In genomic region chr2:136765256-136765735, GRCh38 we compare ENCODE assay signal across 9 cellular contexts. TPM values are rescaled to one million over a fixed set of nuclear protein-coding genes. Genes with fewer than 3 reads are reported as not detected.
DNase-seq lines count a peak whose midpoint lies in the region; ATAC-seq, FAIRE-seq and TF ChIP-seq lines count a peak whose summit lies in the region.
"Had no signal": no experiment of that assay in that cellular context is flagged by ENCODE, and none has a peak within 500 bp of the region (broad histone marks: within the 10 kb centered on the region; RNA-seq: fewer than 3 reads in every experiment).

Gene THSD7B, plus strand, starts transcription at chr2:136765545. Its CDS starts 116,634 bp downstream, at chr2:136882179.

- no peaks in the 10 kb centered on the region for H3K36me3 Mint-ChIP-seq in astrocyte (ENCODE audit: low read depth, unreplicated experiment)

- H4K20me1 ChIP-seq in astrocyte (ENCODE audit: insufficient read depth, low read length), result no peaks in the 10 kb centered on the region
- H4K20me1 ChIP-seq: BLaER1 treated with 17β-estradiol and CSF1 and Interleukin-3, amounts not matched to agents 10 nM and 100 nM had no signal

- no peak within 1 kb of the TSS for H3K9ac ChIP-seq in astrocyte (ENCODE audit: low read length)
- H3K9ac ChIP-seq: BLaER1 treated with 17β-estradiol and CSF1 and Interleukin-3, amounts not matched to agents 10 nM and 100 nM had no signal

- no peaks in the 10 kb centered on the region for H3K4me1 ChIP-seq in astrocyte (ENCODE audit: insufficient read depth, low read length)
- H3K4me1 ChIP-seq: BLaER1 treated with 17β-estradiol and CSF1 and Interleukin-3, amounts not matched to agents 10 nM and 100 nM had no signal

- peak within 1 kb of the TSS; percentile 23 for H3K4me3 ChIP-seq in astrocyte (ENCODE audit: insufficient read depth, low read depth, low read length)
- peak within 1 kb of the TSS; percentile 51 for H3K4me3 ChIP-seq in kidney epithelial cell (ENCODE audit: low read depth, low read length)
- H3K4me3 ChIP-seq: BLaER1 treated with 17β-estradiol and CSF1 and Interleukin-3, amounts not matched to agents 10 nM and 100 nM had no signal

- H3K79me2 ChIP-seq in astrocyte (ENCODE audit: insufficient read depth, low read length), result no peaks in the 10 kb centered on the region

- peak within 1 kb of the TSS; percentile 86 for H3K4me3 Mint-ChIP-seq in astrocyte (ENCODE audit: unreplicated experiment)

- TF ChIP-seq CTCF in astrocyte (IDR thresholded peaks at IDR 0.05; ENCODE audit: insufficient read depth, low read depth, low read length) (no peak), kidney epithelial cell (IDR thresholded peaks at IDR 0.05; ENCODE audit: insufficient read depth, low read length, poor library complexity, severe bottlenecking) (peak; percentile 8)

- H3K9me3 Mint-ChIP-seq in astrocyte (ENCODE audit: unreplicated experiment), result no peaks in the 10 kb centered on the region

- H3K36me3 ChIP-seq in astrocyte (ENCODE audit: insufficient read depth, low read length) (no peaks in the 10 kb centered on the region), kidney epithelial cell (ENCODE audit: control insufficient read depth, insufficient read depth, low read length) (no peaks in the 10 kb centered on the region)
- H3K36me3 ChIP-seq: BLaER1 treated with 17β-estradiol and CSF1 and Interleukin-3, amounts not matched to agents 10 nM and 100 nM had no signal

- H3K4me2 ChIP-seq in astrocyte (ENCODE audit: low read length), result peak within 1 kb of the TSS; percentile 78
- H3K4me2 ChIP-seq: BLaER1 treated with 17β-estradiol and CSF1 and Interleukin-3, amounts not matched to agents 10 nM and 100 nM had no signal

- peaks cover 2% of the 10 kb centered on the region for H3K4me1 Mint-ChIP-seq in astrocyte (ENCODE audit: low read depth, unreplicated experiment)

- H3K27ac Mint-ChIP-seq in astrocyte (ENCODE audit: unreplicated experiment), result no peak within 1 kb of the TSS

- no peak for TF ChIP-seq POLR2A in GM18505 (IDR thresholded peaks at IDR 0.05; ENCODE audit: borderline replicate concordance, extremely low read depth, insufficient read depth, insufficient read length)

- no peak for ATAC-seq in HG03175 (IDR thresholded peaks at IDR 0.05; ENCODE audit: unreplicated experiment)
- ATAC-seq in GM18505 (IDR thresholded peaks at IDR 0.05; ENCODE audit: unreplicated experiment), result no peak

- peaks cover 63% of the 10 kb centered on the region for H3K27me3 Mint-ChIP-seq in astrocyte (ENCODE audit: low read depth, unreplicated experiment)

- H3K9me3 ChIP-seq in astrocyte (ENCODE audit: insufficient read depth, low read depth, low read length), result peaks cover 3% of the 10 kb centered on the region

- H3K27ac ChIP-seq in astrocyte (ENCODE audit: low read depth, low read length) (no peak within 1 kb of the TSS), temporal lobe (ENCODE audit: low read depth, low read length) (no peak within 1 kb of the TSS)
- H3K27ac ChIP-seq: BLaER1 treated with 17β-estradiol and CSF1 and Interleukin-3, amounts not matched to agents 10 nM and 100 nM had no signal

- FAIRE-seq in astrocyte (lab: Jason Lieb, UNC), result no peak

- H3K27me3 ChIP-seq in astrocyte (ENCODE audit: insufficient read depth, low read length) (peaks cover 38% of the 10 kb centered on the region), kidney epithelial cell (ENCODE audit: control insufficient read depth, insufficient read depth, low read length) (peaks cover 24% of the 10 kb centered on the region)
- H3K27me3 ChIP-seq: BLaER1 treated with 17β-estradiol and CSF1 and Interleukin-3, amounts not matched to agents 10 nM and 100 nM had no signal

- peak within 1 kb of the TSS; percentile 47 for H2AFZ ChIP-seq in astrocyte (ENCODE audit: low read depth, low read length)

- peak; percentile 6 for DNase-seq in SKM-1 treated with dmso at 0.1 percent for 144 hours (lab: John Stamatoyannopoulos, UW; ENCODE audit: unreplicated experiment)
- no peak for DNase-seq in SKM-1 (lab: John Stamatoyannopoulos, UW; ENCODE audit: unreplicated experiment)
- no peak for DNase-seq in astrocyte (ENCODE audit: low read depth)
- DNase-seq in kidney epithelial cell (ENCODE audit: low read depth), result no peak
- DNase-seq in NCI-H146 treated with DMSO at 0.1 percent for 48 hours (lab: John Stamatoyannopoulos, UW; ENCODE audit: unreplicated experiment), result no peak

RNA-seq across cellular contexts. Expression of gene THSD7B, which starts in this region (rescaled TPM):
- 0.14 and 0.18 TPM in 2 replicates for total RNA-seq in astrocyte
- 0.04 and 0.62 TPM in 2 replicates for total RNA-seq in kidney epithelial cell
- 12.3 TPM for total RNA-seq in temporal lobe
